2 cellular contexts compared by ENCODE assay signal in the genomic region with DNA sequence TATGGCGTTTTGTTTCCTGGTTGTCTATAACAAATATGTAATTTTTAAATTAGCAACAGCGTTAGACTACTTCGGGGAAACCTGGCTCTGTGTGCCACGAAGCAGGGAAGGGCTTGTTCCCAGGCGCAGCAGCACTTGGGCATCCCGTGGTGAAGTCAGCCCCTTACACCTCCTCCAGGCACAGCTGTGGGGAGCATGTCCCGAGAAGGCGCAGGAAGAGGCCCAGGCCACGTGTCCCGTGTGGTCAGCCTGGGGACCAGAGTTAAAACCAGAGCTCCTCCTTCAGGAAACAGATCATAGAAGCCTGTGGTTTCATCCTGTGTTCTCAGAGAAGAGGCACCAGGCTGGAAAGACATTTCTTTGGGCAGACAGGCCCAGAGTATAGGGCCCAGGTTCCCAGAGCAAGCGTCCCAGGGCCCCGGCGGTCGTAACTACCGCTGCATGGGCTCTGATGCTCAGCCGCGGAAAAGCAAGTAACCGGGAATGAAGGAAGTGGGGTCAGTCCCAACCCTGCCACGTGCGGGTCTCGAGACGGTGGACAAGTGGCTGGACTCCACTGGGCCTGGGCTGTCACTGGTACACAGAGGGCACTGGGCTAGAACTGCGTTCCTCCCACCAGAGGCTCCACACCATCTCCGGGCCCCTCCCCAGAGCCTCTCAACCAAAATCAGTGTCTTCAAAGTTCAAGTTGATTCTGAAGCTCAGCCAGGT.
A peak's percentile ranks its signal among the peaks of the same experiment; 100 is the strongest.
TF ChIP-seq lines count a peak whose summit lies in the region.

No MANE protein-coding gene starts in this region.

TF ChIP-seq in A549, 52 proteins besides CTCF, POLR2A, EP300 and RAD21 (continues in another document):
- TF ChIP-seq RARB (CRISPR knock-in tag; IDR thresholded peaks at IDR 0.05) (no peak), HOXB5 (CRISPR knock-in tag; IDR thresholded peaks at IDR 0.05) (no peak), CHD4 (IDR thresholded peaks at IDR 0.05; ENCODE audit: borderline replicate concordance) (no peak), HOXB13 (CRISPR knock-in tag; IDR thresholded peaks at IDR 0.05; ENCODE audit: low read depth) (no peak), PHF8 (IDR thresholded peaks at IDR 0.05; ENCODE audit: borderline replicate concordance, low read depth) (no peak), BHLHE40 (IDR thresholded peaks at IDR 0.05; ENCODE audit: low read depth, low read length) (no peak), FOSL2 (IDR thresholded peaks at IDR 0.05) (no peak), FOSL2 (CRISPR knock-in tag; IDR thresholded peaks at IDR 0.05) (0 out of 2 replicates have a peak, but pooled peaks have one; percentile 8), FOXS1 (CRISPR knock-in tag; IDR thresholded peaks at IDR 0.05) (no peak), RFX5 (IDR thresholded peaks at IDR 0.05) (no peak), JUN (IDR thresholded peaks at IDR 0.05) (no peak), ESRRA (IDR thresholded peaks at IDR 0.05; ENCODE audit: borderline replicate concordance, low read length) (no peak), CBX2 (IDR thresholded peaks at IDR 0.05; ENCODE audit: borderline replicate concordance, low read depth) (no peak), RCOR1 (IDR thresholded peaks at IDR 0.05; ENCODE audit: low read depth, low read length) (no peak), TP53 (CRISPR knock-in tag; IDR thresholded peaks at IDR 0.05) (no peak)
- TF ChIP-seq, protein P1, sequence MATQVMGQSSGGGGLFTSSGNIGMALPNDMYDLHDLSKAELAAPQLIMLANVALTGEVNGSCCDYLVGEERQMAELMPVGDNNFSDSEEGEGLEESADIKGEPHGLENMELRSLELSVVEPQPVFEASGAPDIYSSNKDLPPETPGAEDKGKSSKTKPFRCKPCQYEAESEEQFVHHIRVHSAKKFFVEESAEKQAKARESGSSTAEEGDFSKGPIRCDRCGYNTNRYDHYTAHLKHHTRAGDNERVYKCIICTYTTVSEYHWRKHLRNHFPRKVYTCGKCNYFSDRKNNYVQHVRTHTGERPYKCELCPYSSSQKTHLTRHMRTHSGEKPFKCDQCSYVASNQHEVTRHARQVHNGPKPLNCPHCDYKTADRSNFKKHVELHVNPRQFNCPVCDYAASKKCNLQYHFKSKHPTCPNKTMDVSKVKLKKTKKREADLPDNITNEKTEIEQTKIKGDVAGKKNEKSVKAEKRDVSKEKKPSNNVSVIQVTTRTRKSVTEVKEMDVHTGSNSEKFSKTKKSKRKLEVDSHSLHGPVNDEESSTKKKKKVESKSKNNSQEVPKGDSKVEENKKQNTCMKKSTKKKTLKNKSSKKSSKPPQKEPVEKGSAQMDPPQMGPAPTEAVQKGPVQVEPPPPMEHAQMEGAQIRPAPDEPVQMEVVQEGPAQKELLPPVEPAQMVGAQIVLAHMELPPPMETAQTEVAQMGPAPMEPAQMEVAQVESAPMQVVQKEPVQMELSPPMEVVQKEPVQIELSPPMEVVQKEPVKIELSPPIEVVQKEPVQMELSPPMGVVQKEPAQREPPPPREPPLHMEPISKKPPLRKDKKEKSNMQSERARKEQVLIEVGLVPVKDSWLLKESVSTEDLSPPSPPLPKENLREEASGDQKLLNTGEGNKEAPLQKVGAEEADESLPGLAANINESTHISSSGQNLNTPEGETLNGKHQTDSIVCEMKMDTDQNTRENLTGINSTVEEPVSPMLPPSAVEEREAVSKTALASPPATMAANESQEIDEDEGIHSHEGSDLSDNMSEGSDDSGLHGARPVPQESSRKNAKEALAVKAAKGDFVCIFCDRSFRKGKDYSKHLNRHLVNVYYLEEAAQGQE (IDR thresholded peaks at IDR 0.05) = no peak
- TF ChIP-seq, protein P2, sequence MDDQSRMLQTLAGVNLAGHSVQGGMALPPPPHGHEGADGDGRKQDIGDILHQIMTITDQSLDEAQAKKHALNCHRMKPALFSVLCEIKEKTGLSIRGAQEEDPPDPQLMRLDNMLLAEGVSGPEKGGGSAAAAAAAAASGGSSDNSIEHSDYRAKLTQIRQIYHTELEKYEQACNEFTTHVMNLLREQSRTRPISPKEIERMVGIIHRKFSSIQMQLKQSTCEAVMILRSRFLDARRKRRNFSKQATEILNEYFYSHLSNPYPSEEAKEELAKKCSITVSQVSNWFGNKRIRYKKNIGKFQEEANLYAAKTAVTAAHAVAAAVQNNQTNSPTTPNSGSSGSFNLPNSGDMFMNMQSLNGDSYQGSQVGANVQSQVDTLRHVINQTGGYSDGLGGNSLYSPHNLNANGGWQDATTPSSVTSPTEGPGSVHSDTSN (IDR thresholded peaks at IDR 0.05) = no peak
- TF ChIP-seq, protein P3, sequence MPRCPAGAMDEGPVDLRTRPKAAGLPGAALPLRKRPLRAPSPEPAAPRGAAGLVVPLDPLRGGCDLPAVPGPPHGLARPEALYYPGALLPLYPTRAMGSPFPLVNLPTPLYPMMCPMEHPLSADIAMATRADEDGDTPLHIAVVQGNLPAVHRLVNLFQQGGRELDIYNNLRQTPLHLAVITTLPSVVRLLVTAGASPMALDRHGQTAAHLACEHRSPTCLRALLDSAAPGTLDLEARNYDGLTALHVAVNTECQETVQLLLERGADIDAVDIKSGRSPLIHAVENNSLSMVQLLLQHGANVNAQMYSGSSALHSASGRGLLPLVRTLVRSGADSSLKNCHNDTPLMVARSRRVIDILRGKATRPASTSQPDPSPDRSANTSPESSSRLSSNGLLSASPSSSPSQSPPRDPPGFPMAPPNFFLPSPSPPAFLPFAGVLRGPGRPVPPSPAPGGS (IDR thresholded peaks at IDR 0.05) = no peak
- TF ChIP-seq, protein P4, sequence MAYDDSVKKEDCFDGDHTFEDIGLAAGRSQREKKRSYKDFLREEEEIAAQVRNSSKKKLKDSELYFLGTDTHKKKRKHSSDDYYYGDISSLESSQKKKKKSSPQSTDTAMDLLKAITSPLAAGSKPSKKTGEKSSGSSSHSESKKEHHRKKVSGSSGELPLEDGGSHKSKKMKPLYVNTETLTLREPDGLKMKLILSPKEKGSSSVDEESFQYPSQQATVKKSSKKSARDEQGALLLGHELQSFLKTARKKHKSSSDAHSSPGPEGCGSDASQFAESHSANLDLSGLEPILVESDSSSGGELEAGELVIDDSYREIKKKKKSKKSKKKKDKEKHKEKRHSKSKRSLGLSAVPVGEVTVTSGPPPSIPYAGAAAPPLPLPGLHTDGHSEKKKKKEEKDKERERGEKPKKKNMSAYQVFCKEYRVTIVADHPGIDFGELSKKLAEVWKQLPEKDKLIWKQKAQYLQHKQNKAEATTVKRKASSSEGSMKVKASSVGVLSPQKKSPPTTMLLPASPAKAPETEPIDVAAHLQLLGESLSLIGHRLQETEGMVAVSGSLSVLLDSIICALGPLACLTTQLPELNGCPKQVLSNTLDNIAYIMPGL (CRISPR knock-in tag; IDR thresholded peaks at IDR 0.05; ENCODE audit: borderline replicate concordance) = no peak
- TF ChIP-seq, protein P5, sequence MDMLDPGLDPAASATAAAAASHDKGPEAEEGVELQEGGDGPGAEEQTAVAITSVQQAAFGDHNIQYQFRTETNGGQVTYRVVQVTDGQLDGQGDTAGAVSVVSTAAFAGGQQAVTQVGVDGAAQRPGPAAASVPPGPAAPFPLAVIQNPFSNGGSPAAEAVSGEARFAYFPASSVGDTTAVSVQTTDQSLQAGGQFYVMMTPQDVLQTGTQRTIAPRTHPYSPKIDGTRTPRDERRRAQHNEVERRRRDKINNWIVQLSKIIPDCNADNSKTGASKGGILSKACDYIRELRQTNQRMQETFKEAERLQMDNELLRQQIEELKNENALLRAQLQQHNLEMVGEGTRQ (IDR thresholded peaks at IDR 0.05) = peak; percentile 72
- TF ChIP-seq, protein P6, sequence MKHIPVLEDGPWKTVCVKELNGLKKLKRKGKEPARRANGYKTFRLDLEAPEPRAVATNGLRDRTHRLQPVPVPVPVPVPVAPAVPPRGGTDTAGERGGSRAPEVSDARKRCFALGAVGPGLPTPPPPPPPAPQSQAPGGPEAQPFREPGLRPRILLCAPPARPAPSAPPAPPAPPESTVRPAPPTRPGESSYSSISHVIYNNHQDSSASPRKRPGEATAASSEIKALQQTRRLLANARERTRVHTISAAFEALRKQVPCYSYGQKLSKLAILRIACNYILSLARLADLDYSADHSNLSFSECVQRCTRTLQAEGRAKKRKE (CRISPR knock-in tag; IDR thresholded peaks at IDR 0.05; ENCODE audit: low read depth) = no peak

TF ChIP-seq in GM12878, 131 proteins besides CTCF, POLR2A, EP300 and RAD21 (continues in another document):
- no peak for TF ChIP-seq GATAD2B (conservative IDR thresholded peaks at IDR 0.05; ENCODE audit: low read depth)
- no peak for TF ChIP-seq KAT2A (conservative IDR thresholded peaks at IDR 0.05; ENCODE audit: control insufficient read depth, low read depth, low read length)
- TF ChIP-seq, protein P7, sequence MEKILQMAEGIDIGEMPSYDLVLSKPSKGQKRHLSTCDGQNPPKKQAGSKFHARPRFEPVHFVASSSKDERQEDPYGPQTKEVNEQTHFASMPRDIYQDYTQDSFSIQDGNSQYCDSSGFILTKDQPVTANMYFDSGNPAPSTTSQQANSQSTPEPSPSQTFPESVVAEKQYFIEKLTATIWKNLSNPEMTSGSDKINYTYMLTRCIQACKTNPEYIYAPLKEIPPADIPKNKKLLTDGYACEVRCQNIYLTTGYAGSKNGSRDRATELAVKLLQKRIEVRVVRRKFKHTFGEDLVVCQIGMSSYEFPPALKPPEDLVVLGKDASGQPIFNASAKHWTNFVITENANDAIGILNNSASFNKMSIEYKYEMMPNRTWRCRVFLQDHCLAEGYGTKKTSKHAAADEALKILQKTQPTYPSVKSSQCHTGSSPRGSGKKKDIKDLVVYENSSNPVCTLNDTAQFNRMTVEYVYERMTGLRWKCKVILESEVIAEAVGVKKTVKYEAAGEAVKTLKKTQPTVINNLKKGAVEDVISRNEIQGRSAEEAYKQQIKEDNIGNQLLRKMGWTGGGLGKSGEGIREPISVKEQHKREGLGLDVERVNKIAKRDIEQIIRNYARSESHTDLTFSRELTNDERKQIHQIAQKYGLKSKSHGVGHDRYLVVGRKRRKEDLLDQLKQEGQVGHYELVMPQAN (conservative IDR thresholded peaks at IDR 0.05) = no peak
- TF ChIP-seq CHD1 (IDR thresholded peaks at IDR 0.05; ENCODE audit: low read depth, low read length) = no peak
- no peak for TF ChIP-seq MEF2B (IDR thresholded peaks at IDR 0.05; ENCODE audit: partially characterized antibody, poor library complexity, severe bottlenecking)
- TF ChIP-seq PAX8 (IDR thresholded peaks at IDR 0.05) = no peak
- no peak for TF ChIP-seq SREBF1 (IDR thresholded peaks at IDR 0.05; ENCODE audit: low read length)
- peak; percentile 85 for TF ChIP-seq RAD51 (IDR thresholded peaks at IDR 0.05)
- TF ChIP-seq, protein P8, sequence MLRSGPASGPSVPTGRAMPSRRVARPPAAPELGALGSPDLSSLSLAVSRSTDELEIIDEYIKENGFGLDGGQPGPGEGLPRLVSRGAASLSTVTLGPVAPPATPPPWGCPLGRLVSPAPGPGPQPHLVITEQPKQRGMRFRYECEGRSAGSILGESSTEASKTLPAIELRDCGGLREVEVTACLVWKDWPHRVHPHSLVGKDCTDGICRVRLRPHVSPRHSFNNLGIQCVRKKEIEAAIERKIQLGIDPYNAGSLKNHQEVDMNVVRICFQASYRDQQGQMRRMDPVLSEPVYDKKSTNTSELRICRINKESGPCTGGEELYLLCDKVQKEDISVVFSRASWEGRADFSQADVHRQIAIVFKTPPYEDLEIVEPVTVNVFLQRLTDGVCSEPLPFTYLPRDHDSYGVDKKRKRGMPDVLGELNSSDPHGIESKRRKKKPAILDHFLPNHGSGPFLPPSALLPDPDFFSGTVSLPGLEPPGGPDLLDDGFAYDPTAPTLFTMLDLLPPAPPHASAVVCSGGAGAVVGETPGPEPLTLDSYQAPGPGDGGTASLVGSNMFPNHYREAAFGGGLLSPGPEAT (IDR thresholded peaks at IDR 0.05; ENCODE audit: low read depth) = peak; percentile 45; the same call in 1 of the 2 replicates
- no peak for TF ChIP-seq SUZ12 (IDR thresholded peaks at IDR 0.05; ENCODE audit: unreplicated experiment)
- TF ChIP-seq, protein P9, sequence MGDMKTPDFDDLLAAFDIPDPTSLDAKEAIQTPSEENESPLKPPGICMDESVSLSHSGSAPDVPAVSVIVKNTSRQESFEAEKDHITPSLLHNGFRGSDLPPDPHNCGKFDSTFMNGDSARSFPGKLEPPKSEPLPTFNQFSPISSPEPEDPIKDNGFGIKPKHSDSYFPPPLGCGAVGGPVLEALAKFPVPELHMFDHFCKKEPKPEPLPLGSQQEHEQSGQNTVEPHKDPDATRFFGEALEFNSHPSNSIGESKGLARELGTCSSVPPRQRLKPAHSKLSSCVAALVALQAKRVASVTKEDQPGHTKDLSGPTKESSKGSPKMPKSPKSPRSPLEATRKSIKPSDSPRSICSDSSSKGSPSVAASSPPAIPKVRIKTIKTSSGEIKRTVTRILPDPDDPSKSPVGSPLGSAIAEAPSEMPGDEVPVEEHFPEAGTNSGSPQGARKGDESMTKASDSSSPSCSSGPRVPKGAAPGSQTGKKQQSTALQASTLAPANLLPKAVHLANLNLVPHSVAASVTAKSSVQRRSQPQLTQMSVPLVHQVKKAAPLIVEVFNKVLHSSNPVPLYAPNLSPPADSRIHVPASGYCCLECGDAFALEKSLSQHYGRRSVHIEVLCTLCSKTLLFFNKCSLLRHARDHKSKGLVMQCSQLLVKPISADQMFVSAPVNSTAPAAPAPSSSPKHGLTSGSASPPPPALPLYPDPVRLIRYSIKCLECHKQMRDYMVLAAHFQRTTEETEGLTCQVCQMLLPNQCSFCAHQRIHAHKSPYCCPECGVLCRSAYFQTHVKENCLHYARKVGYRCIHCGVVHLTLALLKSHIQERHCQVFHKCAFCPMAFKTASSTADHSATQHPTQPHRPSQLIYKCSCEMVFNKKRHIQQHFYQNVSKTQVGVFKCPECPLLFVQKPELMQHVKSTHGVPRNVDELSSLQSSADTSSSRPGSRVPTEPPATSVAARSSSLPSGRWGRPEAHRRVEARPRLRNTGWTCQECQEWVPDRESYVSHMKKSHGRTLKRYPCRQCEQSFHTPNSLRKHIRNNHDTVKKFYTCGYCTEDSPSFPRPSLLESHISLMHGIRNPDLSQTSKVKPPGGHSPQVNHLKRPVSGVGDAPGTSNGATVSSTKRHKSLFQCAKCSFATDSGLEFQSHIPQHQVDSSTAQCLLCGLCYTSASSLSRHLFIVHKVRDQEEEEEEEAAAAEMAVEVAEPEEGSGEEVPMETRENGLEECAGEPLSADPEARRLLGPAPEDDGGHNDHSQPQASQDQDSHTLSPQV (IDR thresholded peaks at IDR 0.05) = no peak
- TF ChIP-seq RUNX3 (IDR thresholded peaks at IDR 0.05; ENCODE audit: low read length) = peak; percentile 96
- TF ChIP-seq DPF2 (IDR thresholded peaks at IDR 0.05) = no peak
- peak; percentile 64; the same call in 1 of the 2 replicates for TF ChIP-seq CBFB (IDR thresholded peaks at IDR 0.05; ENCODE audit: low read depth)
- TF ChIP-seq, protein P10, sequence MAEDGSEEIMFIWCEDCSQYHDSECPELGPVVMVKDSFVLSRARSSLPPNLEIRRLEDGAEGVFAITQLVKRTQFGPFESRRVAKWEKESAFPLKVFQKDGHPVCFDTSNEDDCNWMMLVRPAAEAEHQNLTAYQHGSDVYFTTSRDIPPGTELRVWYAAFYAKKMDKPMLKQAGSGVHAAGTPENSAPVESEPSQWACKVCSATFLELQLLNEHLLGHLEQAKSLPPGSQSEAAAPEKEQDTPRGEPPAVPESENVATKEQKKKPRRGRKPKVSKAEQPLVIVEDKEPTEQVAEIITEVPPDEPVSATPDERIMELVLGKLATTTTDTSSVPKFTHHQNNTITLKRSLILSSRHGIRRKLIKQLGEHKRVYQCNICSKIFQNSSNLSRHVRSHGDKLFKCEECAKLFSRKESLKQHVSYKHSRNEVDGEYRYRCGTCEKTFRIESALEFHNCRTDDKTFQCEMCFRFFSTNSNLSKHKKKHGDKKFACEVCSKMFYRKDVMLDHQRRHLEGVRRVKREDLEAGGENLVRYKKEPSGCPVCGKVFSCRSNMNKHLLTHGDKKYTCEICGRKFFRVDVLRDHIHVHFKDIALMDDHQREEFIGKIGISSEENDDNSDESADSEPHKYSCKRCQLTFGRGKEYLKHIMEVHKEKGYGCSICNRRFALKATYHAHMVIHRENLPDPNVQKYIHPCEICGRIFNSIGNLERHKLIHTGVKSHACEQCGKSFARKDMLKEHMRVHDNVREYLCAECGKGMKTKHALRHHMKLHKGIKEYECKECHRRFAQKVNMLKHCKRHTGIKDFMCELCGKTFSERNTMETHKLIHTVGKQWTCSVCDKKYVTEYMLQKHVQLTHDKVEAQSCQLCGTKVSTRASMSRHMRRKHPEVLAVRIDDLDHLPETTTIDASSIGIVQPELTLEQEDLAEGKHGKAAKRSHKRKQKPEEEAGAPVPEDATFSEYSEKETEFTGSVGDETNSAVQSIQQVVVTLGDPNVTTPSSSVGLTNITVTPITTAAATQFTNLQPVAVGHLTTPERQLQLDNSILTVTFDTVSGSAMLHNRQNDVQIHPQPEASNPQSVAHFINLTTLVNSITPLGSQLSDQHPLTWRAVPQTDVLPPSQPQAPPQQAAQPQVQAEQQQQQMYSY (CRISPR knock-in tag; IDR thresholded peaks at IDR 0.05) = no peak
